8 cellular contexts compared by ENCODE assay signal in genomic region chr3:194985031-194985578, GRCh38.
DNase-seq lines count a peak whose midpoint lies in the region; ATAC-seq and TF ChIP-seq lines count a peak whose summit lies in the region.

No MANE protein-coding gene starts in this region.

- TF ChIP-seq CTCF in Caco-2 (IDR thresholded peaks at IDR 0.05; ENCODE audit: insufficient read depth in 1 of 2, low read depth in 1 of 2, low read length in 1 of 2, severe bottlenecking in 1 of 2, unreplicated experiment in 1 of 2), result peak in 1 of 2 experiments; percentile 66
- no peak; the same call in 1 of the 2 replicates for TF ChIP-seq CTCF in Panc1 (IDR thresholded peaks at IDR 0.05)

- ATAC-seq in Panc1 (peak; percentile 87), HG02981 (IDR thresholded peaks at IDR 0.05; ENCODE audit: unreplicated experiment) (no peak)

- H3K27me3 ChIP-seq in Caco-2 (replicated peaks; ENCODE audit: control insufficient read depth, insufficient read depth, low read length) (no peaks in the 10 kb centered on the region), Panc1 (ENCODE audit: control insufficient read depth, insufficient read depth, low read length) (no peaks in the 10 kb centered on the region)

- no peaks in the 10 kb centered on the region for H3K36me3 ChIP-seq in Caco-2 (ENCODE audit: control insufficient read depth, insufficient read depth, low read length)
- no peaks in the 10 kb centered on the region for H3K36me3 ChIP-seq in Panc1 (ENCODE audit: control insufficient read depth, insufficient read depth, low read length)

- peak overlapping the region; percentile 38 for H3K4me3 ChIP-seq in Caco-2 (ENCODE audit: low read depth, low read length)
- peak overlapping the region in 1 of 2 experiments; percentile 19; a peak in 2 of 4 replicates for H3K4me3 ChIP-seq in Panc1 (ENCODE audit: low read depth in 2 of 2, low read length in 2 of 2)

- peak; percentile 74 to 77 for DNase-seq in Caco-2
- no peak for DNase-seq in Panc1 (ENCODE audit: low read depth, low spot score)
- DNase-seq in head of caudate nucleus, result peak in 37 of 42 donors; percentile 4 to 72 (median 36)
- DNase-seq in posterior cingulate gyrus, result peak in 6 of 10 donors; percentile 14 to 90 (median 42)
- no peak for DNase-seq in superior temporal gyrus (ENCODE audit: extremely low spot score)
- DNase-seq in NCI-H1930 (lab: John Stamatoyannopoulos, UW), result no peak
- DNase-seq in NCI-H1417 (lab: John Stamatoyannopoulos, UW), result no peak

- no peak overlapping the region for H3K27ac Mint-ChIP-seq in Caco-2 (ENCODE audit: unreplicated experiment)

- peak overlapping the region; percentile 57 for H3K4me3 Mint-ChIP-seq in Caco-2 (ENCODE audit: unreplicated experiment)

- H3K4me1 ChIP-seq in Caco-2 (no peaks in the 10 kb centered on the region), Panc1 (ENCODE audit: control insufficient read depth, insufficient read depth, low read length) (no peaks in the 10 kb centered on the region)

- H3K9me3 ChIP-seq in Caco-2 (peaks cover 4% of the 10 kb centered on the region; the same call in 1 of the 2 replicates), Panc1 (ENCODE audit: control insufficient read depth, insufficient read depth, low read depth, low read length) (no peaks in the 10 kb centered on the region)

- CTCF ChIA-PET in Caco-2 (lab: Charles Lee) (interaction anchor here (0.5 to 2.5 kb wide), 6 partner anchors 9 to 313 kb away, joined by 3 to 21 read pairs (median 6); partner anchors contain the start of gene LSG1), Panc1 (lab: Charles Lee) (interaction anchor here (1.1 to 2.1 kb wide), 2 partner anchors 14 to 302 kb away, joined by 3 to 8 read pairs; no protein-coding TSS in a partner anchor)

- no TSS peak for BruUV-seq in Caco-2 (replicated peaks; lab: Mats Ljungman, UMichigan)
- no TSS peak for BruUV-seq in Panc1 (replicated peaks; lab: Mats Ljungman, UMichigan)

- in situ Hi-C loops in Panc1 (cut with HindIII; ENCODE audit: low pct_unique_long_range_greater_than_20kb, low sequenced_read_pairs), result no loop called here

- H3K27me3 Mint-ChIP-seq in Caco-2 (ENCODE audit: insufficient read depth, unreplicated experiment), result no peaks in the 10 kb centered on the region

- H3K36me3 Mint-ChIP-seq in Caco-2 (ENCODE audit: insufficient read depth, unreplicated experiment), result no peaks in the 10 kb centered on the region

- POLR2A ChIA-PET in Caco-2 (lab: Charles Lee) (interaction anchor here (0.5 kb wide), 1 partner anchor 289 kb away, joined by 3 read pairs; no protein-coding TSS in a partner anchor), Panc1 (lab: Charles Lee) (no interaction called here)

- intact Hi-C loops in Caco-2 (cut with micrococcal nuclease; ENCODE audit: unreplicated experiment) (loop anchor here (1.0 kb wide), 1 partner anchor 303 kb away; no protein-coding TSS in a partner anchor), Panc1 (cut with micrococcal nuclease; ENCODE audit: unreplicated experiment) (no loop called here), head of caudate nucleus (cut with DNase I) (no loop called here), posterior cingulate gyrus (cut with DNase I) (no loop called here)

- peaks cover 9% of the 10 kb centered on the region for H3K9me3 Mint-ChIP-seq in Caco-2 (ENCODE audit: unreplicated experiment)

- no peaks in the 10 kb centered on the region for H3K4me1 Mint-ChIP-seq in Caco-2 (ENCODE audit: low read depth, unreplicated experiment)

- peak overlapping the region; percentile 14; the same call in 1 of the 2 replicates for H3K27ac ChIP-seq in Panc1 (ENCODE audit: low read length)

Comparison
In these comparisons a context has a peak if more than half of its experiments do, and no peak if none do; other contexts are left out.
1. DNase-seq: peak in Caco-2 (2 of 2), head of caudate nucleus (37 of 42) and posterior cingulate gyrus (6 of 10); none in Panc1 (single experiment), superior temporal gyrus (single experiment), NCI-H1930 (0 of 2) and NCI-H1417 (0 of 3).